Comparison of ENCODE assay signal across 1 cellular context in the genomic region with DNA sequence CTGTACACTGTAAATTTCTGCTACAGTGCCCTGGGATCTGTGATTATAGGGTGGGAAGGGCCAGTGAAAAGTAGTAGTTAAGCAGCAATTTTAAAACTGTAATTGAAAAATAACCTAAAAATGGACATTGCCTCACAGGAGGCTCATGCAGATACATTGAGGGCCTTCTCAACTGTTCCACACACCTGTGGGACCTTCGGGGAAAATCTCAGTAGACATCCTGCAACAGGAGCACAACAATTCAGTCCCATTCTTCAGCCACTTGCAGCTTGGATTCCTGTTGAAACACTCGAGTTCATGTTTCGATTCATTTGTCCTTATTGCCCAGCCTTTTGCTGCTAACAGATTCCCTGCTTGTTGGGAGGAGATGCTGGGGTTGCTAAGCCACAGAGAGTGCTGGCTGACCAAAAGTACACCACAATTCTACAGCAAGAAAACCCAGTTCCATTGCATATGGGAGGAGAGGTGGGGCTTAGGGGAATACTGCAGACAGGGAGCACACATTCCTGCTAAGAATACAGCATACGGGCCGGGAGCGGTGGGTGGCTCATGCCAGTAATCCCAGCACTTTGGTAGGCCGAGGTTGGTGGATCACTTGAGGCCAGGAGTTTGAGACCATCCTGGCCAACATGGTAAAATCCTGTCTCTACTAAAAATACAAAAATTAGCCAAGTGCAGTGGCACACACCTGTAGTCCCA.
A peak's percentile ranks its signal among the peaks of the same experiment; 100 is the strongest.
TF ChIP-seq lines count a peak whose summit lies in the region.

No MANE protein-coding gene starts in this region.

TF ChIP-seq in HEK293, 187 proteins besides CTCF, POLR2A, EP300 and RAD21:
- TF ChIP-seq TRIM28 (IDR thresholded peaks at IDR 0.05; ENCODE audit: borderline replicate concordance, low read length) (no peak), ZNF157 (tag by site-specific recombination; IDR thresholded peaks at IDR 0.05) (no peak), SCRT2 (tag by site-specific recombination; IDR thresholded peaks at IDR 0.05) (peak; percentile 43), SCRT1 (tag by site-specific recombination; IDR thresholded peaks at IDR 0.05; ENCODE audit: borderline replicate concordance) (peak; percentile 61; the same call in 1 of the 2 replicates)
TF ChIP-seq in HEK293: peak in this region for 2.
